Comparison of ENCODE assay signal across 17 cellular contexts in the genomic region with DNA sequence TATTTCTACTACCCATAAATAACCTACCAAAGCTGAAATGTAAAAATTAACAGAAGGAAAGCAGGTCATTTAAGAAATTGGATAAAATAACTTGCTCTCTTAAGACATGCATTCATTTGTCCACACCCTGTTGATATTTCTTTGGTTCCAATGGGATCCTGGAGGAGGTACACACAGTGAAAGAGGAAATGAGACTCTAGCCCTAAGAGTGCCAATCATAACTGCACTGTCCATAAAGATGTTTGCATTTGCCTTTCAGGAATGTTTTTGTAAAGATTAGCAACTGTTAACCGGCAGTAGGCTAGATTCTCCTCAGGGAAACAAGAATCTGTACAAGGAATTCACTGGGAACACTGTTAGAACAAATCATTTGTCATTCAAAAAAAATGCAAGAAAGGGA.
DNase-seq lines count a peak whose midpoint lies in the region; ATAC-seq and TF ChIP-seq lines count a peak whose summit lies in the region.
"Had no signal": no experiment of that assay in that cellular context is flagged by ENCODE, and none has a peak within 500 bp of the region (broad histone marks: within the 10 kb centered on the region; RNA-seq: fewer than 3 reads in every experiment).

No MANE protein-coding gene starts in this region.

- BruUV-seq in PC-3 (replicated peaks; lab: Mats Ljungman, UMichigan): no TSS peak

- H3K36me3 ChIP-seq in ACC112 (ENCODE audit: insufficient read depth, low read length) (peaks cover 14% of the 10 kb centered on the region; the same call in 1 of the 2 replicates), PC-3 (ENCODE audit: low read depth, low read length) (no peaks in the 10 kb centered on the region)

- no peaks in the 10 kb centered on the region for H3F3A ChIP-seq in PC-3 (ENCODE audit: low read length, unreplicated experiment)

- H3K9me3 Mint-ChIP-seq in chondrocyte (ENCODE audit: low read depth): peaks cover 8% of the 10 kb centered on the region

- no peak for TF ChIP-seq CTCF in PC-3 (conservative IDR thresholded peaks at IDR 0.05; ENCODE audit: low read depth, low read length)
- no peak for TF ChIP-seq CTCF in chondrocyte (IDR thresholded peaks at IDR 0.05)

- H3K27ac Mint-ChIP-seq in chondrocyte (ENCODE audit: unreplicated experiment): peak overlapping the region; percentile 88

- no peaks in the 10 kb centered on the region for H3K27me3 Mint-ChIP-seq in chondrocyte (ENCODE audit: low read depth)

- H3K9ac ChIP-seq in PC-3 (ENCODE audit: low read length): no peak overlapping the region

- POLR2A ChIA-PET in PC-3 (lab: Charles Lee; ENCODE audit: unreplicated experiment): no interaction called here

- CTCF ChIA-PET in PC-3 (lab: Charles Lee): no interaction called here

- ATAC-seq in PC-3 (peak; percentile 92), HG02852 (IDR thresholded peaks at IDR 0.05; ENCODE audit: unreplicated experiment) (no peak), GM21737 (IDR thresholded peaks at IDR 0.05; ENCODE audit: unreplicated experiment) (no peak), GM21447 (IDR thresholded peaks at IDR 0.05; ENCODE audit: unreplicated experiment) (no peak)
- ATAC-seq in activated CD4-positive, CD25-positive, alpha-beta regulatory T cell treated with anti-CD3 and anti-CD28 coated beads, Interleukin-2, amount 50 U/mL, for 24 hours: no peak

- H3K9me3 ChIP-seq in PC-3 (ENCODE audit: low read length): no peaks in the 10 kb centered on the region
- H3K9me3 ChIP-seq: Caco-2 had no signal

- no peak overlapping the region for H2AFZ ChIP-seq in ACC112 (ENCODE audit: low read length, unreplicated experiment)
- H2AFZ ChIP-seq in PC-3 (ENCODE audit: low read length): no peak overlapping the region

- H3K4me1 ChIP-seq in ACC112 (ENCODE audit: control insufficient read depth, insufficient read depth, low read length, unreplicated experiment) (peaks cover 49% of the 10 kb centered on the region), PC-3 (ENCODE audit: insufficient read depth, low read length) (peaks cover 28% of the 10 kb centered on the region)
- H3K4me1 ChIP-seq: Caco-2 had no signal

- 0 out of 2 replicates have a peak overlapping the region, but pooled peaks have one; percentile 7 for H3K4me2 ChIP-seq in PC-3 (ENCODE audit: low read length)

- no peaks in the 10 kb centered on the region for H4K20me1 ChIP-seq in PC-3 (ENCODE audit: low read length)

- peaks cover 77% of the 10 kb centered on the region for H3K4me1 Mint-ChIP-seq in chondrocyte (ENCODE audit: low read depth)

- H3K4me3 ChIP-seq in ACC112 (ENCODE audit: low read depth, low read length): no peak overlapping the region
- no peak overlapping the region for H3K4me3 ChIP-seq in PC-3 (ENCODE audit: low read length)

- DNase-seq in PC-3 (peak; percentile 56), chondrocyte (ENCODE audit: low spot score) (no peak), non-pigmented ciliary epithelial cell (ENCODE audit: low read depth) (peak; percentile 23)
- DNase-seq: AML-193; HCEC 1CT; NCI-H146; NCI-H2081 treated with DMSO at 0.1 percent for 48 hours; NCI-H226; NCI-H526 treated with DMSO at 0.1 percent for 48 hours; NK-92 treated with Interleukin-12 subunit alpha and Interleukin-12 subunit beta, amount 100 ng/mL, for 24 hours; OCI-M1 had no signal

- H3K4me3 Mint-ChIP-seq in chondrocyte (ENCODE audit: unreplicated experiment): no peak overlapping the region

- peaks cover 5% of the 10 kb centered on the region for H3K36me3 Mint-ChIP-seq in chondrocyte (ENCODE audit: low read depth)

- intact Hi-C loops in PC-3 (cut with micrococcal nuclease): no loop called here

- no peaks in the 10 kb centered on the region for H3K9me2 ChIP-seq in PC-3 (replicated peaks; ENCODE audit: low read length)

- no peaks in the 10 kb centered on the region for H3K27me3 ChIP-seq in ACC112 (ENCODE audit: insufficient read depth, low read length)
- no peaks in the 10 kb centered on the region for H3K27me3 ChIP-seq in PC-3 (ENCODE audit: low read length)

- H3K27ac ChIP-seq in ACC112 (ENCODE audit: low read depth, low read length) (peak overlapping the region; percentile 81), PC-3 (ENCODE audit: low read length) (0 out of 2 replicates have a peak overlapping the region, but pooled peaks have one; percentile 2)

- H3K79me2 ChIP-seq in ACC112 (ENCODE audit: control insufficient read depth, insufficient read depth, low read length, unreplicated experiment): peaks cover 5% of the 10 kb centered on the region
- no peaks in the 10 kb centered on the region for H3K79me2 ChIP-seq in PC-3 (ENCODE audit: low read length)
